ENCODE assay signal across 12 cellular contexts in genomic region chr15:94586099-94586498, GRCh38.
DNase-seq lines count a peak whose midpoint lies in the region; ATAC-seq, FAIRE-seq and TF ChIP-seq lines count a peak whose summit lies in the region.
"Had no signal": no experiment of that assay in that cellular context is flagged by ENCODE, and none has a peak within 500 bp of the region (broad histone marks: within the 10 kb centered on the region; RNA-seq: fewer than 3 reads in every experiment).

No MANE protein-coding gene starts in this region.

- 0 out of 2 replicates have a peak overlapping the region, but pooled peaks have one; percentile 20 for H3K4me2 ChIP-seq in OCI-LY3 (ENCODE audit: low read length)

- no peaks in the 10 kb centered on the region for H3K79me2 ChIP-seq in OCI-LY3 (ENCODE audit: low read length)

- H3K27ac ChIP-seq in OCI-LY3 (ENCODE audit: low read length) = peak overlapping the region; percentile 28; the same call in 1 of the 2 replicates
- H3K27ac ChIP-seq in suprapubic skin = no peak overlapping the region
- H3K27ac ChIP-seq in small intestine (ENCODE audit: low read depth in 1 of 2, low read length in 1 of 2) = no peak overlapping the region

- ATAC-seq in GM18870 (IDR thresholded peaks at IDR 0.05; ENCODE audit: unreplicated experiment) = peak; percentile 78
- peak; percentile 67 for ATAC-seq in GM21447 (IDR thresholded peaks at IDR 0.05; ENCODE audit: unreplicated experiment)
- ATAC-seq in HG03025 (IDR thresholded peaks at IDR 0.05; ENCODE audit: low FRiP score, unreplicated experiment) = peak; percentile 57

- H2AFZ ChIP-seq in OCI-LY3 (ENCODE audit: low read depth, low read length) = no peak overlapping the region

- H3K4me1 ChIP-seq in OCI-LY3 (ENCODE audit: low read length) (peaks cover 19% of the 10 kb centered on the region), suprapubic skin (no peaks in the 10 kb centered on the region), small intestine (ENCODE audit: control insufficient read depth in 2 of 2, insufficient read depth in 1 of 2, low read depth in 1 of 2, low read length in 1 of 2) (no peaks in the 10 kb centered on the region)

- peaks cover 11% of the 10 kb centered on the region; the same call in 1 of the 2 replicates for H4K20me1 ChIP-seq in OCI-LY3 (ENCODE audit: insufficient read depth, low read length)

- DNase-seq in activated effector memory CD4-positive, alpha-beta T cell treated with Interleukin-2 at 50 U/mL for 16 hours = no peak
- DNase-seq in dedifferentiated amniotic fluid mesenchymal stem cell (ENCODE audit: extremely low spot score) = no peak
- no peak for DNase-seq in suprapubic skin (ENCODE audit: low spot score in 2 of 2)
- no peak for DNase-seq in small intestine
- DNase-seq: activated CD4-positive, alpha-beta T cell treated with anti-CD3 and anti-CD28 coated beads, Interleukin-2, amount 50 U/mL, for 1 hour; NCI-H2081 treated with DMSO at 0.1 percent for 48 hours had no signal

- WGBS in suprapubic skin = 80% methylated on average over 3 of the region's 3 CpGs
- WGBS in small intestine, 3 donors = 68 to 73% (median 72%) methylated on average over 3 of the region's 3 CpGs

- H3K27me3 ChIP-seq in OCI-LY3 (ENCODE audit: low read depth, low read length) = peaks cover 40% of the 10 kb centered on the region
- H3K27me3 ChIP-seq in suprapubic skin = peaks cover 3% of the 10 kb centered on the region
- no peaks in the 10 kb centered on the region for H3K27me3 ChIP-seq in small intestine (ENCODE audit: control insufficient read depth in 2 of 2, insufficient read depth in 2 of 2, low read length in 2 of 2)

- TF ChIP-seq CTCF in OCI-LY3 (IDR thresholded peaks at IDR 0.05; ENCODE audit: low read depth, low read length) = no peak
- no peak for TF ChIP-seq CTCF in suprapubic skin (IDR thresholded peaks at IDR 0.05)

- H3K9me3 ChIP-seq in OCI-LY3 (ENCODE audit: insufficient read depth, low read length) (no peaks in the 10 kb centered on the region), suprapubic skin (no peaks in the 10 kb centered on the region), small intestine (ENCODE audit: control insufficient read depth, low read depth) (no peaks in the 10 kb centered on the region)

- no peak for TF ChIP-seq EP300 in suprapubic skin (IDR thresholded peaks at IDR 0.05)

- TF ChIP-seq POLR2A in suprapubic skin (IDR thresholded peaks at IDR 0.05) = no peak

- H3K9ac ChIP-seq in OCI-LY3 (ENCODE audit: low read length) = no peak overlapping the region

- H3K36me3 ChIP-seq in OCI-LY3 (replicated peaks; ENCODE audit: low read depth, low read length) = no peaks in the 10 kb centered on the region
- no peaks in the 10 kb centered on the region for H3K36me3 ChIP-seq in suprapubic skin
- no peaks in the 10 kb centered on the region for H3K36me3 ChIP-seq in small intestine (ENCODE audit: control insufficient read depth in 2 of 2, insufficient read depth in 2 of 2, low read length in 2 of 2)

- no peak overlapping the region for H3K4me3 ChIP-seq in OCI-LY3 (ENCODE audit: low read length)
- no peak overlapping the region for H3K4me3 ChIP-seq in suprapubic skin
- H3K4me3 ChIP-seq in small intestine (ENCODE audit: low read depth in 1 of 2, low read length in 2 of 2) = no peak overlapping the region

- no peak for FAIRE-seq in small intestine (lab: Jason Lieb, UNC)
- FAIRE-seq: H54, islet of Langerhans had no signal
